In genomic region chr1:235069577-235070563, GRCh38 we compare ENCODE assay signal across 9 cellular contexts. TPM values are rescaled to one million over a fixed set of nuclear protein-coding genes. Genes with fewer than 3 reads are reported as not detected.
A peak's percentile ranks its signal among the peaks of the same experiment; 100 is the strongest.
DNase-seq lines count a peak whose midpoint lies in the region; FAIRE-seq and TF ChIP-seq lines count a peak whose summit lies in the region.
"Had no signal": no experiment of that assay in that cellular context is flagged by ENCODE, and none has a peak within 500 bp of the region (broad histone marks: within the 10 kb centered on the region; RNA-seq: fewer than 3 reads in every experiment).

No MANE protein-coding gene starts in this region.

- no peak overlapping the region for H3K56ac ChIP-seq in H1 (replicated peaks; ENCODE audit: insufficient read length, low read depth, low read length)

- no peak overlapping the region for H2BK20ac ChIP-seq in H1 (ENCODE audit: low read length)

- H3K27ac ChIP-seq in H1 (ENCODE audit: low read depth, low read length), result no peak overlapping the region
- peak overlapping the region; percentile 14 for H3K27ac ChIP-seq in neutrophil

- TF ChIP-seq CTCF in H1 (IDR thresholded peaks at IDR 0.05; ENCODE audit: control extremely low read depth in 1 of 3, insufficient read depth in 1 of 3, low read depth in 1 of 3, low read length in 3 of 3) (no peak), neutrophil (IDR thresholded peaks at IDR 0.05) (no peak), endothelial cell (IDR thresholded peaks at IDR 0.05; ENCODE audit: unreplicated experiment) (no peak)

- H4K20me1 ChIP-seq in H1 (replicated peaks in 1 of 2; ENCODE audit: control insufficient read depth in 1 of 2, insufficient read depth in 2 of 2, low read length in 2 of 2), result no peaks in the 10 kb centered on the region

- no peaks in the 10 kb centered on the region for H3K9me3 Mint-ChIP-seq in endothelial cell (ENCODE audit: unreplicated experiment)

- no peak overlapping the region for H3K9ac ChIP-seq in H1 (replicated peaks in 1 of 4; ENCODE audit: extremely low read depth in 1 of 4, low read depth in 3 of 4, low read length in 3 of 4)

- H3K23me2 ChIP-seq in H1 (ENCODE audit: low read depth, low read length), result no peaks in the 10 kb centered on the region

- H3K9me3 ChIP-seq in H1 (ENCODE audit: insufficient read depth in 2 of 2, low read depth in 1 of 2, low read length in 1 of 2) (no peaks in the 10 kb centered on the region), neutrophil (no peaks in the 10 kb centered on the region)

- H3K14ac ChIP-seq in H1 (ENCODE audit: insufficient read length), result no peak overlapping the region

- no peak overlapping the region for H3K23ac ChIP-seq in H1 (ENCODE audit: insufficient read length)

- no peaks in the 10 kb centered on the region for H3K27me3 ChIP-seq in H1 (replicated peaks in 1 of 4; ENCODE audit: control insufficient read depth in 3 of 4, extremely low read depth in 1 of 4, insufficient read depth in 3 of 4, low read length in 3 of 4)
- H3K27me3 ChIP-seq in neutrophil, result no peaks in the 10 kb centered on the region

- no peak overlapping the region for H4K8ac ChIP-seq in H1 (ENCODE audit: extremely low read depth, insufficient read depth, low read length)

- FAIRE-seq in H1 (lab: Jason Lieb, UNC), result no peak

- H3K4me3 ChIP-seq in H1 (ENCODE audit: extremely low read depth in 1 of 4, insufficient read depth in 2 of 4, low read depth in 3 of 4, low read length in 4 of 4), result no peak overlapping the region
- no peak overlapping the region for H3K4me3 ChIP-seq in neutrophil (ENCODE audit: low read depth in 1 of 2, low read length in 1 of 2)

- no peak overlapping the region for H4K5ac ChIP-seq in H1 (ENCODE audit: insufficient read length, low read depth, low read length)

- 0 out of 2 replicates have a peak overlapping the region, but pooled peaks have one; percentile 53 for H2BK15ac ChIP-seq in H1 (ENCODE audit: low read length)

- H4K91ac ChIP-seq in H1 (replicated peaks; ENCODE audit: insufficient read length, low read length), result no peak overlapping the region

- H3K18ac ChIP-seq in H1 (ENCODE audit: extremely low read depth, low read length), result no peak overlapping the region

- peak; percentile 32 for DNase-seq in DMS153 treated with DMSO at 0.1 percent for 48 hours (lab: John Stamatoyannopoulos, UW; ENCODE audit: unreplicated experiment)
- peak; percentile 72 for DNase-seq in NCI-H2196 (lab: John Stamatoyannopoulos, UW; ENCODE audit: unreplicated experiment)
- no peak for DNase-seq in H1 (ENCODE audit: low read depth in 1 of 2, low spot score in 2 of 2)
- DNase-seq in amniotic stem cell (lab: John Stamatoyannopoulos, UW), result no peak
- no peak for DNase-seq in endothelial cell (ENCODE audit: low spot score)
- DNase-seq in activated CD4-positive, alpha-beta T cell treated with anti-CD3 and anti-CD28 coated beads, Interleukin-2, amount 50 U/mL, for 48 hours, result no peak
- no peak for DNase-seq in activated CD4-positive, CD25-positive, alpha-beta regulatory T cell (lab: John Stamatoyannopoulos, UW)
- DNase-seq: NCI-H82 had no signal

- H3K4ac ChIP-seq in H1 (replicated peaks; ENCODE audit: insufficient read length, low read depth, low read length), result no peak overlapping the region

- H2BK5ac ChIP-seq in H1 (ENCODE audit: low read depth, low read length), result peak overlapping the region; percentile 16; the same call in 1 of the 2 replicates

- H3K4me1 Mint-ChIP-seq in endothelial cell (ENCODE audit: unreplicated experiment), result peaks cover 21% of the 10 kb centered on the region

- H3K36me3 Mint-ChIP-seq in endothelial cell (ENCODE audit: low read depth, unreplicated experiment), result no peaks in the 10 kb centered on the region

- no peaks in the 10 kb centered on the region for H3K79me1 ChIP-seq in H1 (ENCODE audit: low read depth, low read length)

- no peak overlapping the region for H3K4me2 ChIP-seq in H1 (ENCODE audit: insufficient read depth in 1 of 2, low read depth in 2 of 2, low read length in 2 of 2)

- H2AK5ac ChIP-seq in H1 (ENCODE audit: low read depth, low read length), result 0 out of 2 replicates have a peak overlapping the region, but pooled peaks have one; percentile 75

- no peaks in the 10 kb centered on the region for H3K79me2 ChIP-seq in H1 (ENCODE audit: control insufficient read depth in 1 of 2, insufficient read depth in 2 of 2, low read length in 2 of 2)

- H3K36me3 ChIP-seq in H1 (ENCODE audit: control insufficient read depth in 2 of 4, insufficient read depth in 4 of 4, low read length in 3 of 4) (no peaks in the 10 kb centered on the region), neutrophil (no peaks in the 10 kb centered on the region)

- no peak for TF ChIP-seq EP300 in H1 (IDR thresholded peaks at IDR 0.05; ENCODE audit: borderline replicate concordance in 1 of 2, low read depth in 2 of 2, low read length in 2 of 2)

- CTCF ChIA-PET in H1 (lab: Charles Lee; ENCODE audit: partially characterized antibody), result interaction anchor here (0.6 to 1.2 kb wide), 5 partner anchors 14 to 818 kb away, joined by 3 to 4 read pairs (median 3); no protein-coding TSS in a partner anchor

- H3K27ac Mint-ChIP-seq in endothelial cell (ENCODE audit: unreplicated experiment), result no peak overlapping the region

- 89% methylated on average over 33 of the region's 34 CpGs; no CpG with 5 or more reads in 1 of the 2 experiments for WGBS in H1 (ENCODE audit: extremely low coverage in 1 of 2, insufficient coverage in 1 of 2, insufficient read length in 1 of 2, insufficient replicate concordance in 2 of 2, low coverage in 1 of 2, low lambda C conversion rate in 2 of 2, missing lambda C conversion rate in 1 of 2), 2 experiments

- H2AFZ ChIP-seq in H1 (ENCODE audit: low read length), result no peak overlapping the region

- TF ChIP-seq POLR2A in H1 (IDR thresholded peaks at IDR 0.05; ENCODE audit: control extremely low read depth in 1 of 2, low read depth in 2 of 2, low read length in 2 of 2), result no peak

- POLR2A ChIA-PET in H1 (lab: Charles Lee; ENCODE audit: partially characterized antibody), result interaction anchor here (0.9 to 1.2 kb wide), 2 partner anchors 14 to 47 kb away, joined by 3 read pairs; no protein-coding TSS in a partner anchor

- no peak overlapping the region for H2BK120ac ChIP-seq in H1 (replicated peaks; ENCODE audit: low read depth, low read length)

- H3K4me3 Mint-ChIP-seq in endothelial cell (ENCODE audit: unreplicated experiment), result no peak overlapping the region

- no peak for TF ChIP-seq RAD21 in H1 (IDR thresholded peaks at IDR 0.05 in 1 of 2, conservative IDR thresholded peaks at IDR 0.05 in 1 of 2; ENCODE audit: low read depth in 2 of 2, low read length in 2 of 2)

- no peak overlapping the region for H2BK12ac ChIP-seq in H1 (ENCODE audit: low read depth, low read length)

- H3K4me1 ChIP-seq in H1 (replicated peaks in 1 of 4; ENCODE audit: control insufficient read depth in 3 of 4, insufficient read depth in 4 of 4, low read length in 3 of 4), result peaks cover 0 to 2% (median 0%) of the 10 kb centered on the region in 4 experiments; a peak in 1 of 7 replicates
- peaks cover 52 to 70% of the 10 kb centered on the region in 2 experiments for H3K4me1 ChIP-seq in neutrophil (ENCODE audit: control insufficient read depth in 1 of 2, insufficient read depth in 1 of 2, low read depth in 1 of 2, low read length in 1 of 2)

- H3K27me3 Mint-ChIP-seq in endothelial cell (ENCODE audit: unreplicated experiment), result peaks cover 4% of the 10 kb centered on the region

TF ChIP-seq in H1, 55 proteins besides CTCF, POLR2A, EP300 and RAD21 (continues in another document):
- no peak for TF ChIP-seq MAFK (IDR thresholded peaks at IDR 0.05; ENCODE audit: low read depth, low read length)
- no peak for TF ChIP-seq POU5F1 (IDR thresholded peaks at IDR 0.05; ENCODE audit: low read depth, low read length)
- no peak for TF ChIP-seq HDAC2 (IDR thresholded peaks at IDR 0.05; ENCODE audit: borderline replicate concordance in 1 of 2, low read depth in 2 of 2, low read length in 2 of 2)
- no peak for TF ChIP-seq EZH2 (IDR thresholded peaks at IDR 0.05; ENCODE audit: low read depth, low read length, severe bottlenecking)
- no peak for TF ChIP-seq FOSL1 (IDR thresholded peaks at IDR 0.05; ENCODE audit: insufficient read depth, low read depth, low read length)
- TF ChIP-seq SUZ12 (IDR thresholded peaks at IDR 0.05; ENCODE audit: low read length), result no peak
- no peak for TF ChIP-seq BRCA1 (IDR thresholded peaks at IDR 0.05; ENCODE audit: low read depth, low read length)
- no peak for TF ChIP-seq TAF7 (optimal IDR thresholded peaks at IDR 0.05; ENCODE audit: borderline replicate concordance, low read depth, low read length)
- no peak for TF ChIP-seq CEBPB (IDR thresholded peaks at IDR 0.05; ENCODE audit: low read depth, low read length)
- no peak for TF ChIP-seq SAP30 (IDR thresholded peaks at IDR 0.05; ENCODE audit: insufficient read depth, insufficient replicate concordance, low read length)
- no peak for TF ChIP-seq USF2 (IDR thresholded peaks at IDR 0.05; ENCODE audit: low read length)
- no peak for TF ChIP-seq BACH1 (IDR thresholded peaks at IDR 0.05; ENCODE audit: low read length)
- TF ChIP-seq GTF2F1 (IDR thresholded peaks at IDR 0.05; ENCODE audit: borderline replicate concordance, low read depth, low read length), result no peak
- no peak for TF ChIP-seq TAF1 (IDR thresholded peaks at IDR 0.05; ENCODE audit: low read depth, low read length)
- TF ChIP-seq ATF3 (IDR thresholded peaks at IDR 0.05; ENCODE audit: insufficient read depth, low read depth, low read length), result no peak
- no peak for TF ChIP-seq CREB1 (IDR thresholded peaks at IDR 0.05)

RNA-seq across cellular contexts. Expression of gene TOMM20, which starts 58.8 kb away (rescaled TPM):
- total RNA-seq in H1 (2021; fragmentation: NEBNext Ultra II Directional; extraction: Animal tissue kit (Norgen Biotek cat#: 25700)), result 151 and 168 TPM in 2 replicates
- 47.7 and 71.4 TPM in 2 replicates for polyA plus RNA-seq in H1 (2011; rRNA removed)
- 86.5 TPM for polyA plus RNA-seq in H1 (2011; cell fraction: cytosol; rRNA removed)
- 36.5 TPM for polyA plus RNA-seq in H1 (2011; cell fraction: nucleus; rRNA removed)
- 133 to 185 TPM (median 146 TPM) in 4 replicates for polyA plus RNA-seq in H1 (2012, experiment 1 of 2)
- polyA plus RNA-seq in H1 (2012, experiment 2 of 2), result 19.4 TPM
- 134 TPM for polyA plus RNA-seq in H1 (2013, experiment 1 of 2)
- polyA plus RNA-seq in H1 (2013, experiment 2 of 2), result 156 TPM
- polyA minus RNA-seq in H1 (2011; rRNA and poly(A)+ RNA removed), result 74.6 and 94.4 TPM in 2 replicates
- polyA minus RNA-seq in H1 (2011; cell fraction: cytosol; rRNA and poly(A)+ RNA removed), result 67.5 TPM
- polyA minus RNA-seq in H1 (2011; cell fraction: nucleus; rRNA and poly(A)+ RNA removed), result 68.5 TPM
- total RNA-seq in endothelial cell (ENCODE audit: unreplicated experiment), result 105 TPM

Comparison
In these comparisons a context has a peak if more than half of its experiments do, and no peak if none do; other contexts are left out.
1. DNase-seq: peak in DMS153 treated with DMSO at 0.1 percent for 48 hours (single experiment) and NCI-H2196 (single experiment); none in H1 (0 of 2), amniotic stem cell (single experiment), endothelial cell (single experiment), activated CD4-positive, alpha-beta T cell treated with anti-CD3 and anti-CD28 coated beads, Interleukin-2, amount 50 U/mL, for 48 hours (0 of 2) and activated CD4-positive, CD25-positive, alpha-beta regulatory T cell (0 of 4).